ENCODE assay signal across 8 cellular contexts in the genomic region with DNA sequence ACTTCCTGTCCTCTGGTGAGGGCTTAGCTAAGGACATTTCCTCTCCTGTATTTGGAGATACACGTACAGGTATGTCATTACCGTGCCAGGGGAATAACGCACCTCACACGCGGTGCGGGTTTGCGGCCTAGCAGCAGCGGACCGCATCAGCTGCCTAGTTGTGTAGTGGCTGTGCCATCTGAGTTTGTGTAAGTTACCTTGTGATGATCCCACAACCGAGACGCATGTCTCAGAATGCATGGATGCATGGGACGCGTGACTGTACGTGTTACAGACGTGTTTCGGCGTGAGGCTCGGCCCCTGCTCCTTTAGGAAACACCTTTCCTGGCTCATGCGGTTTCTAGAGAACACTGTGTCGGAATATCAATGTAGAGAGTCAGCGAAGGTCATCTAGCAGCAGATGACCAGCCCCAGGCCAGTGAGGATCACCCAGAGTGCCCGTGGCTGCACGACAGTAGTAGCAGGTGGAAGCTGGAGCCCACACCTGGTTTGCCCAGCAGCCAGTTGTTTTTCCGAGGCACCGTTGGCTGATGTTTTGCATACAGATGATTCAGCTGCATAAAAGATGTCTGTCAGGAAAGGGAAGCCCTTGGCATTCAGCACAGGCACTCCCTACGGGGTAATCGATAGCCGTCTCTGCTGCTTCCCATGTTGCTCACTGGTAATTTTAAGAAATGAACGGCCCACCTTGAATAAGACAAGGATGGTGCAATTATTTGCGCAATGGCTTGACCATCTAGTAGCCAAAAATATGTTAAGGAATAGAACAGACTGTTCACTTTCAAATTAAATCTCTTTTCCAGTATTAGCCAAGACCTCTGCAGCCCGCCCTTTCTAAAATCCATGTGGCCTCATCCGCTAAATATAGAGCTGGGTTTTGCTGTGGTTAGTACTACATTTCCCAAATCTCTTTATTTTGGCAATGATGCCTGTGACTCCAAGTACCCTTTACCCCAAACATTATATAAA. TPM values are rescaled to one million over a fixed set of nuclear protein-coding genes. Genes with fewer than 3 reads are reported as not detected.
A peak's percentile ranks its signal among the peaks of the same experiment; 100 is the strongest.
DNase-seq lines count a peak whose midpoint lies in the region; ATAC-seq and TF ChIP-seq lines count a peak whose summit lies in the region.

No MANE protein-coding gene starts in this region.

- peak overlapping the region; percentile 42; the same call in 1 of the 2 replicates for H3K4me2 ChIP-seq in KMS-11

- H3K79me2 ChIP-seq in KMS-11 (ENCODE audit: insufficient read depth, low read depth) = no peaks in the 10 kb centered on the region

- H3K27ac Mint-ChIP-seq in activated T-helper 2 cell treated with anti-CD3 and anti-CD28 coated beads, Interferon-gamma antibody, Interleukin-2, Interleukin-4, amounts not matched to agents 10 μg/mL and 5 μg/mL and 100 μg/mL, durations not matched to agents 14 hours and 24 hours and 36 hours = peak overlapping the region; percentile 76

- ATAC-seq in GM18498 (IDR thresholded peaks at IDR 0.05; ENCODE audit: unreplicated experiment) = no peak

- H3K27me3 Mint-ChIP-seq in activated T-helper 2 cell treated with anti-CD3 and anti-CD28 coated beads, Interferon-gamma antibody, Interleukin-2, Interleukin-4, amounts not matched to agents 10 μg/mL and 5 μg/mL and 100 μg/mL, durations not matched to agents 14 hours and 24 hours and 36 hours (ENCODE audit: low read depth) = peaks cover 32% of the 10 kb centered on the region

- peak overlapping the region; percentile 86 for H3K4me3 Mint-ChIP-seq in activated T-helper 2 cell treated with anti-CD3 and anti-CD28 coated beads, Interferon-gamma antibody, Interleukin-2, Interleukin-4, amounts not matched to agents 10 μg/mL and 5 μg/mL and 100 μg/mL, durations not matched to agents 14 hours and 24 hours and 36 hours (ENCODE audit: low read depth)

- peaks cover 19% of the 10 kb centered on the region for H3K4me1 ChIP-seq in KMS-11 (ENCODE audit: low read depth, poor library complexity, severe bottlenecking)
- H3K4me1 ChIP-seq in right atrium auricular region = peaks cover 0 to 33% of the 10 kb centered on the region in 2 donors
- H3K4me1 ChIP-seq in skeletal muscle tissue (ENCODE audit: control insufficient read depth in 3 of 3, insufficient read depth in 3 of 3, low read length in 3 of 3) = peaks cover 36 to 49% (median 41%) of the 10 kb centered on the region in 3 donors

- H3K36me3 Mint-ChIP-seq in activated T-helper 2 cell treated with anti-CD3 and anti-CD28 coated beads, Interferon-gamma antibody, Interleukin-2, Interleukin-4, amounts not matched to agents 10 μg/mL and 5 μg/mL and 100 μg/mL, durations not matched to agents 14 hours and 24 hours and 36 hours (ENCODE audit: low read depth) = no peaks in the 10 kb centered on the region

- H3K36me3 ChIP-seq in KMS-11 (ENCODE audit: insufficient read depth) (no peaks in the 10 kb centered on the region), right atrium auricular region (no peaks in the 10 kb centered on the region), skeletal muscle tissue (ENCODE audit: control insufficient read depth in 3 of 3, insufficient read depth in 3 of 3, low read length in 3 of 3) (peaks cover 4% of the 10 kb centered on the region in 3 donors)

- no peak overlapping the region for H3K4me3 ChIP-seq in KMS-11 (IDR thresholded peaks at IDR 0.05; ENCODE audit: insufficient read depth, low read depth, low read length)
- H3K4me3 ChIP-seq in right atrium auricular region = peak overlapping the region; percentile 92 to 98
- peak overlapping the region; percentile 89 to 99 (median 96) for H3K4me3 ChIP-seq in skeletal muscle tissue (ENCODE audit: low read length in 3 of 3)

- intact Hi-C loops in activated T-helper 2 cell treated with anti-CD3 and anti-CD28 coated beads, Interferon-gamma antibody, Interleukin-2, Interleukin-4, amounts not matched to agents 10 μg/mL and 5 μg/mL and 100 μg/mL, durations not matched to agents 14 hours and 24 hours and 36 hours (cut with micrococcal nuclease) = loop anchor here (5.0 kb wide), 2 partner anchors 140 to 170 kb away; a partner anchor contains a TSS

- no peak overlapping the region for H3K27ac ChIP-seq in KMS-11
- H3K27ac ChIP-seq in right atrium auricular region = peak overlapping the region; percentile 82 to 89
- H3K27ac ChIP-seq in skeletal muscle tissue (ENCODE audit: low read depth, low read length) = peak overlapping the region; percentile 94

- TF ChIP-seq CTCF in KMS-11 (conservative IDR thresholded peaks at IDR 0.05; ENCODE audit: low read depth, low read length) = no peak
- TF ChIP-seq CTCF in right atrium auricular region (IDR thresholded peaks at IDR 0.05) = no peak

- peak overlapping the region; percentile 59; the same call in 1 of the 2 replicates for H3K9ac ChIP-seq in KMS-11
- peak overlapping the region; percentile 91 to 97 (median 94) for H3K9ac ChIP-seq in skeletal muscle tissue (ENCODE audit: low read depth in 1 of 3, low read length in 3 of 3)

- peaks cover 12% of the 10 kb centered on the region for H3K4me1 Mint-ChIP-seq in activated T-helper 2 cell treated with anti-CD3 and anti-CD28 coated beads, Interferon-gamma antibody, Interleukin-2, Interleukin-4, amounts not matched to agents 10 μg/mL and 5 μg/mL and 100 μg/mL, durations not matched to agents 14 hours and 24 hours and 36 hours (ENCODE audit: low read depth)

- peak overlapping the region; percentile 85 for H2AFZ ChIP-seq in KMS-11 (ENCODE audit: low read depth)

- no peaks in the 10 kb centered on the region; the same call in 1 of the 2 replicates for H3K27me3 ChIP-seq in KMS-11 (ENCODE audit: insufficient read depth, low read depth)
- H3K27me3 ChIP-seq in right atrium auricular region = no peaks in the 10 kb centered on the region
- H3K27me3 ChIP-seq in skeletal muscle tissue (ENCODE audit: control insufficient read depth in 3 of 3, insufficient read depth in 3 of 3, low read length in 3 of 3) = no peaks in the 10 kb centered on the region

- no peaks in the 10 kb centered on the region for H3K9me3 ChIP-seq in right atrium auricular region
- no peaks in the 10 kb centered on the region for H3K9me3 ChIP-seq in skeletal muscle tissue (ENCODE audit: control insufficient read depth in 3 of 3, low read length in 3 of 3)

- no peaks in the 10 kb centered on the region for H4K20me1 ChIP-seq in KMS-11 (ENCODE audit: insufficient read depth)

- DNase-seq in NCI-H510A treated with DMSO at 0.1 percent for 48 hours (lab: John Stamatoyannopoulos, UW) (peak; percentile 36), NCI-H510A (lab: John Stamatoyannopoulos, UW) (no peak), right atrium auricular region (ENCODE audit: low spot score) (no peak), NCI-H2029 treated with DMSO at 0.1 percent for 48 hours (lab: John Stamatoyannopoulos, UW) (no peak)
- no peak for DNase-seq in activated T-helper 2 cell treated with anti-CD3 and anti-CD28 coated beads, Interferon-gamma antibody, Interleukin-2, Interleukin-4, amounts not matched to agents 10 μg/mL and 5 μg/mL and 100 μg/mL, durations not matched to agents 14 hours and 24 hours and 36 hours (ENCODE audit: low spot score)

- no peaks in the 10 kb centered on the region for H3K9me3 Mint-ChIP-seq in activated T-helper 2 cell treated with anti-CD3 and anti-CD28 coated beads, Interferon-gamma antibody, Interleukin-2, Interleukin-4, amounts not matched to agents 10 μg/mL and 5 μg/mL and 100 μg/mL, durations not matched to agents 14 hours and 24 hours and 36 hours

RNA-seq across cellular contexts. Expression of a gene that starts 1.0 kb away (rescaled TPM):
- total RNA-seq in activated T-helper 2 cell treated with anti-CD3 and anti-CD28 coated beads, Interferon-gamma antibody, Interleukin-2, Interleukin-4, amounts not matched to agents 10 μg/mL and 5 μg/mL and 100 μg/mL, durations not matched to agents 14 hours and 24 hours and 36 hours = 0.60 and 1.5 TPM in 2 replicates
- total RNA-seq in right atrium auricular region = 10 to 100 TPM; 19.1 to 29.7 TPM
- total RNA-seq in skeletal muscle tissue = 33.4 TPM
